Comparison of ENCODE assay signal across 12 cellular contexts in genomic region chr5:123455640-123456039, GRCh38. TPM values are rescaled to one million over a fixed set of nuclear protein-coding genes. Genes with fewer than 3 reads are reported as not detected.
A peak's percentile ranks its signal among the peaks of the same experiment; 100 is the strongest.
DNase-seq lines count a peak whose midpoint lies in the region; ATAC-seq and TF ChIP-seq lines count a peak whose summit lies in the region.
"Had no signal": no experiment of that assay in that cellular context is flagged by ENCODE, and none has a peak within 500 bp of the region (broad histone marks: within the 10 kb centered on the region; RNA-seq: fewer than 3 reads in every experiment).

No MANE protein-coding gene starts in this region.

- no peak for DNase-seq in WERI-Rb-1
- no peak for DNase-seq in activated CD4-positive, alpha-beta T cell treated with anti-CD3 and anti-CD28 coated beads, Interleukin-2, amount 50 U/mL, for 48 hours
- DNase-seq in Peyer's patch: no peak
- no peak for DNase-seq in EL
- no peak for DNase-seq in NCI-H146 treated with DMSO at 0.1 percent for 48 hours (lab: John Stamatoyannopoulos, UW; ENCODE audit: unreplicated experiment)
- DNase-seq: activated B cell treated with CpG ODN at 0.5 μM for 24 hours, caudate nucleus, kidney, NCI-H1417 had no signal

- H3K27me3 ChIP-seq in WERI-Rb-1 (ENCODE audit: insufficient read depth, low read depth, severe bottlenecking): no peaks in the 10 kb centered on the region
- H3K27me3 ChIP-seq in Peyer's patch: no peaks in the 10 kb centered on the region

- H3K4me3 ChIP-seq in WERI-Rb-1 (ENCODE audit: low read depth, low read length) (no peak overlapping the region), Peyer's patch (no peak overlapping the region)

- H3K4me1 ChIP-seq in Peyer's patch: peaks cover 0 to 22% (median 0%) of the 10 kb centered on the region in 4 donors

- no peaks in the 10 kb centered on the region for H3K9me3 ChIP-seq in WERI-Rb-1 (ENCODE audit: severe bottlenecking)
- H3K9me3 ChIP-seq in Peyer's patch: no peaks in the 10 kb centered on the region

- TF ChIP-seq CTCF in WERI-Rb-1 (IDR thresholded peaks at IDR 0.05; ENCODE audit: low read depth, low read length) (no peak), Peyer's patch (IDR thresholded peaks at IDR 0.05) (peak in 3 of 6 experiments; percentile 24 to 41 (median 32))

- H3K27ac ChIP-seq in WERI-Rb-1 (peak overlapping the region; percentile 74), Peyer's patch (peak overlapping the region in 2 of 4 donors; percentile 50 to 66)

- ATAC-seq in GM18505 (IDR thresholded peaks at IDR 0.05; ENCODE audit: unreplicated experiment) (peak; percentile 77), GM21529 (IDR thresholded peaks at IDR 0.05; ENCODE audit: unreplicated experiment) (peak; percentile 92), HG03378 (IDR thresholded peaks at IDR 0.05; ENCODE audit: unreplicated experiment) (peak; percentile 81)

- no peak for TF ChIP-seq POLR2A in GM18505 (IDR thresholded peaks at IDR 0.05; ENCODE audit: borderline replicate concordance, extremely low read depth, insufficient read depth, insufficient read length)
- TF ChIP-seq POLR2A in Peyer's patch (IDR thresholded peaks at IDR 0.05): no peak

- no peaks in the 10 kb centered on the region for H3K36me3 ChIP-seq in WERI-Rb-1
- H3K36me3 ChIP-seq in Peyer's patch: no peaks in the 10 kb centered on the region

RNA-seq across cellular contexts. Expression of gene CEP120, which starts 32.4 kb away (rescaled TPM):
- total RNA-seq in Peyer's patch: 10 to 100 TPM; 10.5 to 47.9 (median 24.2) TPM

RNA-seq across cellular contexts. Expression of gene CSNK1G3, which starts 56.3 kb away (rescaled TPM):
- 10 to 100 TPM; 30.4 to 66.8 (median 53.0) TPM for total RNA-seq in Peyer's patch
